1 cellular context compared by ENCODE assay signal in genomic region chr17:42517516-42517915, GRCh38.
TF ChIP-seq lines count a peak whose summit lies in the region.

No MANE protein-coding gene starts in this region.

TF ChIP-seq in H1, 55 proteins besides CTCF, POLR2A, EP300 and RAD21:
- TF ChIP-seq BACH1 (IDR thresholded peaks at IDR 0.05; ENCODE audit: low read length) = peak; percentile 38; the same call in 1 of the 2 replicates
- TF ChIP-seq NRF1 (IDR thresholded peaks at IDR 0.05; ENCODE audit: low read depth, low read length) = no peak
- TF ChIP-seq TAF1 (IDR thresholded peaks at IDR 0.05; ENCODE audit: low read depth, low read length) = 0 out of 2 replicates have a peak, but pooled peaks have one; percentile 14
- no peak for TF ChIP-seq SP1 (IDR thresholded peaks at IDR 0.05; ENCODE audit: low read depth, low read length)
- no peak for TF ChIP-seq EGR1 (IDR thresholded peaks at IDR 0.05; ENCODE audit: borderline replicate concordance, low read depth, low read length)
- no peak for TF ChIP-seq ASH2L (IDR thresholded peaks at IDR 0.05; ENCODE audit: low read length)
- 0 out of 4 replicates have a peak, but pooled peaks of 1 of the 2 experiments have one; percentile 30 for TF ChIP-seq SIN3A (conservative IDR thresholded peaks at IDR 0.05 in 1 of 2, IDR thresholded peaks at IDR 0.05 in 1 of 2; ENCODE audit: low read depth in 1 of 2, low read length in 2 of 2)
- TF ChIP-seq FOSL1 (IDR thresholded peaks at IDR 0.05; ENCODE audit: insufficient read depth, low read depth, low read length) = no peak
TF ChIP-seq in H1: peak in this region for 3.
